Comparison of ENCODE assay signal across 10 cellular contexts in genomic region chr19:54203151-54203611, GRCh38. TPM values are rescaled to one million over a fixed set of nuclear protein-coding genes. Genes with fewer than 3 reads are reported as not detected.
DNase-seq lines count a peak whose midpoint lies in the region; ATAC-seq, FAIRE-seq and TF ChIP-seq lines count a peak whose summit lies in the region.
"Had no signal": no experiment of that assay in that cellular context is flagged by ENCODE, and none has a peak within 500 bp of the region (broad histone marks: within the 10 kb centered on the region; RNA-seq: fewer than 3 reads in every experiment).

No MANE protein-coding gene starts in this region.

- no peaks in the 10 kb centered on the region for H3K27me3 ChIP-seq in stomach

- TF ChIP-seq POLR2A in stomach (IDR thresholded peaks at IDR 0.05) (no peak), H54 (IDR thresholded peaks at IDR 0.05; ENCODE audit: low read depth, low read length) (no peak)

- intact Hi-C loops in left colon (cut with DNase I, micrococcal nuclease) = no loop called here
- intact Hi-C loops in stomach (cut with DNase I; ENCODE audit: low total_unique reads) = no loop called here

- peak overlapping the region; percentile 99 for H3K27ac Mint-ChIP-seq in activated T-cell treated with anti-CD3 and anti-CD28 coated beads, Interleukin-2, amount 50 U/mL, for 24 hours
- peak overlapping the region; percentile 99 for H3K27ac Mint-ChIP-seq in activated T-helper 17 cell treated with anti-CD3 and anti-CD28 coated beads, Interleukin-2, amount 50 U/mL, for 72 hours

- TF ChIP-seq CTCF in stomach (IDR thresholded peaks at IDR 0.05) = no peak

- 22 to 46% (median 27%) methylated on average over 7 to 9 of the region's 9 CpGs for WGBS in stomach, 5 donors

- H3K9me3 Mint-ChIP-seq in activated T-cell treated with anti-CD3 and anti-CD28 coated beads, Interleukin-2, amount 50 U/mL, for 24 hours = no peaks in the 10 kb centered on the region
- H3K9me3 Mint-ChIP-seq in activated T-helper 17 cell treated with anti-CD3 and anti-CD28 coated beads, Interleukin-2, amount 50 U/mL, for 72 hours = no peaks in the 10 kb centered on the region

- H3K4me3 Mint-ChIP-seq in activated T-cell treated with anti-CD3 and anti-CD28 coated beads, Interleukin-2, amount 50 U/mL, for 24 hours = peak overlapping the region; percentile 90
- peak overlapping the region; percentile 91 for H3K4me3 Mint-ChIP-seq in activated T-helper 17 cell treated with anti-CD3 and anti-CD28 coated beads, Interleukin-2, amount 50 U/mL, for 72 hours

- no peak for TF ChIP-seq EP300 in stomach (IDR thresholded peaks at IDR 0.05)

- no peaks in the 10 kb centered on the region for H3K9me3 ChIP-seq in stomach

- peaks cover 66% of the 10 kb centered on the region for H3K4me1 Mint-ChIP-seq in activated T-cell treated with anti-CD3 and anti-CD28 coated beads, Interleukin-2, amount 50 U/mL, for 24 hours (ENCODE audit: low read depth)
- H3K4me1 Mint-ChIP-seq in activated T-helper 17 cell treated with anti-CD3 and anti-CD28 coated beads, Interleukin-2, amount 50 U/mL, for 72 hours = peaks cover 33% of the 10 kb centered on the region

- peaks cover 64 to 79% (median 74%) of the 10 kb centered on the region in 4 donors for H3K4me1 ChIP-seq in stomach

- no peaks in the 10 kb centered on the region for H3K27me3 Mint-ChIP-seq in activated T-cell treated with anti-CD3 and anti-CD28 coated beads, Interleukin-2, amount 50 U/mL, for 24 hours
- H3K27me3 Mint-ChIP-seq in activated T-helper 17 cell treated with anti-CD3 and anti-CD28 coated beads, Interleukin-2, amount 50 U/mL, for 72 hours = no peaks in the 10 kb centered on the region

- FAIRE-seq in H54 (lab: Jason Lieb, UNC) = no peak
- FAIRE-seq: islet of Langerhans had no signal

- no peak for DNase-seq in activated T-cell treated with anti-CD3 and anti-CD28 coated beads, Interleukin-2, amount 50 U/mL, for 24 hours
- no peak for DNase-seq in activated T-cell treated with anti-CD3 and anti-CD28 coated beads, Interleukin-2, amount 50 U/mL, for 48 hours
- DNase-seq in left colon (peak in 1 of 2 donors; percentile 28), stomach (peak; percentile 59), amygdala (lab: John Stamatoyannopoulos, UW) (no peak), H54 (ENCODE audit: insufficient read length, low spot score) (no peak)
- DNase-seq: HCEC 1CT had no signal

- H3K36me3 Mint-ChIP-seq in activated T-cell treated with anti-CD3 and anti-CD28 coated beads, Interleukin-2, amount 50 U/mL, for 24 hours (ENCODE audit: low read depth) = peaks cover 82% of the 10 kb centered on the region
- peaks cover 78% of the 10 kb centered on the region for H3K36me3 Mint-ChIP-seq in activated T-helper 17 cell treated with anti-CD3 and anti-CD28 coated beads, Interleukin-2, amount 50 U/mL, for 72 hours (ENCODE audit: low read depth)

- H3K27ac ChIP-seq in stomach = peak overlapping the region in 4 of 5 donors; percentile 15 to 89 (median 36)

- peaks cover 59 to 68% (median 67%) of the 10 kb centered on the region in 4 donors for H3K36me3 ChIP-seq in stomach

- no peak for ATAC-seq in activated T-helper 17 cell treated with anti-CD3 and anti-CD28 coated beads, Interleukin-2, amount 50 U/mL, for 72 hours (replicated peaks)
- peak; percentile 20 for ATAC-seq in left colon
- no peak for ATAC-seq in HG03460 (IDR thresholded peaks at IDR 0.05; ENCODE audit: unreplicated experiment)

- peak overlapping the region in 2 of 4 donors; percentile 81 to 89 for H3K4me3 ChIP-seq in stomach

RNA-seq across cellular contexts. Expression of gene RPS9, which starts 2.5 kb away (rescaled TPM):
- total RNA-seq in activated T-helper 17 cell treated with anti-CD3 and anti-CD28 coated beads, Interleukin-2, amount 50 U/mL, for 72 hours = 1,000 to 10,000 TPM; 1,453 to 1,547 TPM
- total RNA-seq in left colon (1,000 to 10,000 TPM in 1 of 2 donors, 100 to 1,000 TPM in 1; 962 to 1,034 TPM), stomach (1,000 to 10,000 TPM in 4 of 5 donors, 100 to 1,000 TPM in 1; 634 to 2,012 (median 1,471) TPM)
- 1,000 to 10,000 TPM; 4,159 to 5,346 (median 4,356) TPM for polyA plus RNA-seq in stomach

RNA-seq across cellular contexts. Expression of gene TSEN34, which starts 12.1 kb away (rescaled TPM):
- 10 to 100 TPM; 14.3 to 16.7 TPM for total RNA-seq in activated T-helper 17 cell treated with anti-CD3 and anti-CD28 coated beads, Interleukin-2, amount 50 U/mL, for 72 hours
- 10 to 100 TPM; 38.9 to 41.6 TPM for total RNA-seq in left colon
- 100 to 1,000 TPM in 1 of 5 donors, 10 to 100 TPM in 4; 25.5 to 147 (median 34.5) TPM for total RNA-seq in stomach
- 10 to 100 TPM; 35.3 to 54.1 (median 45.1) TPM for polyA plus RNA-seq in stomach

RNA-seq across cellular contexts. Expression of gene MBOAT7, which starts 13.8 kb away (rescaled TPM):
- 10 to 100 TPM; 58.6 to 65.9 TPM for total RNA-seq in activated T-helper 17 cell treated with anti-CD3 and anti-CD28 coated beads, Interleukin-2, amount 50 U/mL, for 72 hours
- total RNA-seq in left colon (100 to 1,000 TPM; 144 to 152 TPM), stomach (1,000 to 10,000 TPM in 1 of 5 donors, 100 to 1,000 TPM in 1, 10 to 100 TPM in 3; 22.0 to 1,215 (median 95.1) TPM)
- 10 to 100 TPM; 14.1 to 20.6 (median 19.1) TPM for polyA plus RNA-seq in stomach

RNA-seq across cellular contexts. Expression of gene LILRB3, which starts 19.6 kb away (rescaled TPM):
- total RNA-seq in activated T-helper 17 cell treated with anti-CD3 and anti-CD28 coated beads, Interleukin-2, amount 50 U/mL, for 72 hours = 1 to 10 TPM in 1 of 2 donors, under 1 TPM in 1; 0.85 to 1.8 TPM
- total RNA-seq in left colon (1 to 10 TPM; 2.0 to 3.5 TPM), stomach (10 to 100 TPM in 1 of 5 donors, 1 to 10 TPM in 2, under 1 TPM in 1, not detected in 1; 0.89 to 74.7 (median 2.4) TPM)
- 1 to 10 TPM; 1.7 to 3.0 (median 2.5) TPM for polyA plus RNA-seq in stomach

RNA-seq across cellular contexts. Expression of gene TMC4, which starts 30.2 kb away (rescaled TPM):
- 1 to 10 TPM; 1.0 to 1.1 TPM for total RNA-seq in activated T-helper 17 cell treated with anti-CD3 and anti-CD28 coated beads, Interleukin-2, amount 50 U/mL, for 72 hours
- total RNA-seq in left colon (100 to 1,000 TPM; 209 to 217 TPM), stomach (10 to 100 TPM; 28.0 to 99.5 (median 47.1) TPM)
- polyA plus RNA-seq in stomach = 10 to 100 TPM; 33.4 to 49.8 (median 39.3) TPM
